In genomic region chr7:102697852-102698512, GRCh38 we compare ENCODE assay signal across 19 cellular contexts. TPM values are rescaled to one million over a fixed set of nuclear protein-coding genes. Genes with fewer than 3 reads are reported as not detected.
"Had no signal": no experiment of that assay in that cellular context is flagged by ENCODE, and none has a peak within 500 bp of the region (broad histone marks: within the 10 kb centered on the region; RNA-seq: fewer than 3 reads in every experiment).

No MANE protein-coding gene starts in this region.

RNA-seq across cellular contexts. Expression of gene SPDYE2B, which starts 47.9 kb away (rescaled TPM):
- total RNA-seq: kidney epithelial cell, left ventricle myocardium inferior, lower leg skin, lung, mesothelial cell of epicardium, natural killer cell, omental fat pad, ovary, progenitor cell of endocrine pancreas, pulmonary artery endothelial cell, renal cortical epithelial cell, right atrium auricular region, right lobe of liver, skeletal muscle tissue, smooth muscle cell, temporal lobe, tibial nerve, ureter, vagina had no signal
- polyA plus RNA-seq: lung, ovary, smooth muscle cell had no signal
